Comparison of ENCODE assay signal across 28 cellular contexts in the genomic region with DNA sequence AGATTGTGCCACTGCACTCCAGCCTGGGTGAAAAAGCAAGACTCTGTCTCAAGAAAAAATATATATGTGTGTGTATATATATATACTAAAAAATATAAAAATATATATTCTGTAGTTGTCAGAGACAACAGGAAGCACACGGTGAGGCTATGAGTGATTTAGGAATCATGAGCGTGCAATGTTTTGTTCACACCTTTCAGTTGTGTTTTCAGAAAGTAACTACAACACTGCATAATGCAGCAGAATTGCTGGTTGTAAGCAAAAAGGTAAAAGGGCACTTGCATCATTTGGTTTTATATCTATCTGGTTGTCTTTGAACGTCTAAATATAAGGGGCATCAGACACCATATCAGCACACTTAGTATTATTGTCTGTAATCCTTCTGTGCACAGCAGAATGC. TPM values are rescaled to one million over a fixed set of nuclear protein-coding genes. Genes with fewer than 3 reads are reported as not detected.
"Had no signal": no experiment of that assay in that cellular context is flagged by ENCODE, and none has a peak within 500 bp of the region (broad histone marks: within the 10 kb centered on the region; RNA-seq: fewer than 3 reads in every experiment).

No MANE protein-coding gene starts in this region.

- H3K4me3 ChIP-seq: adrenal gland, Peyer's patch, SJSA1 had no signal

- DNase-seq: activated CD4-positive, alpha-beta T cell treated with anti-CD3 and anti-CD28 coated beads for 1 hour; activated CD4-positive, alpha-beta T cell treated with anti-CD3 and anti-CD28 coated beads, Interleukin-2, amount 50 U/mL, for 4 hours; activated naive CD4-positive, alpha-beta T cell treated with anti-CD3 and anti-CD28 coated beads, Interleukin-2, amount 50 U/mL, for 16 hours; activated naive CD8-positive, alpha-beta T cell treated with anti-CD3 and anti-CD28 coated beads, Interleukin-2, amount 10 ng/mL, durations not matched to agents 7 days and 5 days; activated T-cell treated with anti-CD3 and anti-CD28 coated beads, Interleukin-2, amount 50 U/mL, for 48 hours; adrenal gland; anterior cingulate cortex; NCI-H1092 treated with DMSO at 0.1 percent for 48 hours; NCI-H1417 treated with DMSO at 0.1 percent for 48 hours; NCI-H1694; NCI-H2029; NCI-H2107; NCI-H2171 treated with DMSO at 0.1 percent for 48 hours; NCI-H226; NCI-H526; NCI-H82; NK-92 treated with Interleukin-12 subunit alpha and Interleukin-12 subunit beta, amount 100 ng/mL, for 24 hours; Peyer's patch; Right ventricle myocardium superior; SW 1271 had no signal

- ATAC-seq: SK-N-SH treated with all-trans-retinoic acid at 6 μM for 48 hours had no signal

- H3K27ac ChIP-seq: adrenal gland, KMS-11, Peyer's patch, RWPE1, SJSA1 had no signal

- H3K27me3 ChIP-seq: adrenal gland, Peyer's patch, SJSA1 had no signal

- H3K9me3 ChIP-seq: adrenal gland, Peyer's patch, SJSA1 had no signal

- H3K4me1 ChIP-seq: adrenal gland, Peyer's patch, SJSA1 had no signal

- H3K36me3 ChIP-seq: adrenal gland, Peyer's patch, SJSA1 had no signal

- H3K4me3 Mint-ChIP-seq: activated naive CD8-positive, alpha-beta T cell treated with anti-CD3 and anti-CD28 coated beads, Interleukin-2, amount 10 ng/mL, durations not matched to agents 7 days and 5 days had no signal

- H3K27me3 Mint-ChIP-seq: activated naive CD8-positive, alpha-beta T cell treated with anti-CD3 and anti-CD28 coated beads, Interleukin-2, amount 10 ng/mL, durations not matched to agents 7 days and 5 days had no signal

RNA-seq across cellular contexts. Expression of gene CCR3, which starts 44.7 kb away (rescaled TPM):
- total RNA-seq: adrenal gland, cardiac septum, cerebellum, MCF 10A, NCI-H460, Peyer's patch, Right ventricle myocardium superior had no signal
